In genomic region chr20:13819885-13820645, GRCh38 we compare ENCODE assay signal across 8 cellular contexts. TPM values are rescaled to one million over a fixed set of nuclear protein-coding genes. Genes with fewer than 3 reads are reported as not detected.
A peak's percentile ranks its signal among the peaks of the same experiment; 100 is the strongest.
DNase-seq lines count a peak whose midpoint lies in the region; ATAC-seq, FAIRE-seq and TF ChIP-seq lines count a peak whose summit lies in the region.

No MANE protein-coding gene starts in this region.

- H3K27ac Mint-ChIP-seq in activated CD4-positive, alpha-beta T cell treated with anti-CD3 and anti-CD28 coated beads for 36 hours, result no peak overlapping the region
- H3K27ac Mint-ChIP-seq in astrocyte (ENCODE audit: unreplicated experiment), result no peak overlapping the region
- H3K27ac Mint-ChIP-seq in stimulated activated naive CD8-positive, alpha-beta T cell treated with anti-CD3 and anti-CD28 coated beads, Interleukin-15, amount 100 ng/mL, for 72 hours, result no peak overlapping the region

- H2AFZ ChIP-seq in astrocyte (ENCODE audit: low read depth, low read length), result no peak overlapping the region

- TF ChIP-seq CTCF in astrocyte (IDR thresholded peaks at IDR 0.05; ENCODE audit: insufficient read depth, low read depth, low read length), result peak; percentile 52

- H3K9ac ChIP-seq in astrocyte (ENCODE audit: low read length), result no peak overlapping the region

- H3K4me1 ChIP-seq in astrocyte (ENCODE audit: insufficient read depth, low read length), result no peaks in the 10 kb centered on the region

- ATAC-seq in activated CD4-positive, alpha-beta T cell treated with anti-CD3 and anti-CD28 coated beads for 36 hours, result peak; percentile 67
- peak; percentile 77 for ATAC-seq in GM21528 (IDR thresholded peaks at IDR 0.05; ENCODE audit: low FRiP score, unreplicated experiment)
- peak; percentile 79 for ATAC-seq in stimulated activated naive CD8-positive, alpha-beta T cell treated with anti-CD3 and anti-CD28 coated beads, Interleukin-15, amount 100 ng/mL, for 72 hours

- intact Hi-C loops in activated CD4-positive, alpha-beta T cell treated with anti-CD3 and anti-CD28 coated beads for 36 hours (cut with DNase I, micrococcal nuclease), result loop anchor here (1.0 to 10.0 kb wide), 2 partner anchors 125 to 235 kb away; no protein-coding TSS in a partner anchor

- H3K27ac ChIP-seq in astrocyte (ENCODE audit: low read depth, low read length), result no peak overlapping the region

- H3K9me3 Mint-ChIP-seq in activated CD4-positive, alpha-beta T cell treated with anti-CD3 and anti-CD28 coated beads for 36 hours (ENCODE audit: low read depth), result no peaks in the 10 kb centered on the region
- H3K9me3 Mint-ChIP-seq in astrocyte (ENCODE audit: unreplicated experiment), result no peaks in the 10 kb centered on the region
- no peaks in the 10 kb centered on the region for H3K9me3 Mint-ChIP-seq in stimulated activated naive CD8-positive, alpha-beta T cell treated with anti-CD3 and anti-CD28 coated beads, Interleukin-15, amount 100 ng/mL, for 72 hours

- H3K36me3 ChIP-seq in astrocyte (ENCODE audit: insufficient read depth, low read length), result peaks cover 8% of the 10 kb centered on the region

- H3K27me3 Mint-ChIP-seq in activated CD4-positive, alpha-beta T cell treated with anti-CD3 and anti-CD28 coated beads for 36 hours, result no peaks in the 10 kb centered on the region
- no peaks in the 10 kb centered on the region for H3K27me3 Mint-ChIP-seq in astrocyte (ENCODE audit: low read depth, unreplicated experiment)
- no peaks in the 10 kb centered on the region for H3K27me3 Mint-ChIP-seq in stimulated activated naive CD8-positive, alpha-beta T cell treated with anti-CD3 and anti-CD28 coated beads, Interleukin-15, amount 100 ng/mL, for 72 hours

- CTCF ChIA-PET in activated CD4-positive, alpha-beta T cell treated with anti-CD3 and anti-CD28 coated beads for 36 hours (lab: Charles Lee), result interaction anchor here (0.7 to 3.4 kb wide), 13 partner anchors 10 to 704 kb away, joined by 3 to 19 read pairs (median 4); partner anchors contain the start of genes ESF1 and NDUFAF5

- no peaks in the 10 kb centered on the region for H3K27me3 ChIP-seq in astrocyte (ENCODE audit: insufficient read depth, low read length)

- no peak overlapping the region for H3K4me3 Mint-ChIP-seq in activated CD4-positive, alpha-beta T cell treated with anti-CD3 and anti-CD28 coated beads for 36 hours
- H3K4me3 Mint-ChIP-seq in astrocyte (ENCODE audit: unreplicated experiment), result no peak overlapping the region
- no peak overlapping the region for H3K4me3 Mint-ChIP-seq in stimulated activated naive CD8-positive, alpha-beta T cell treated with anti-CD3 and anti-CD28 coated beads, Interleukin-15, amount 100 ng/mL, for 72 hours

- no peaks in the 10 kb centered on the region for H3K79me2 ChIP-seq in astrocyte (ENCODE audit: insufficient read depth, low read length)

- H3K4me3 ChIP-seq in astrocyte (ENCODE audit: insufficient read depth, low read depth, low read length), result no peak overlapping the region

- peaks cover 24% of the 10 kb centered on the region for H3K36me3 Mint-ChIP-seq in activated CD4-positive, alpha-beta T cell treated with anti-CD3 and anti-CD28 coated beads for 36 hours (ENCODE audit: low read depth)
- peaks cover 2% of the 10 kb centered on the region for H3K36me3 Mint-ChIP-seq in astrocyte (ENCODE audit: low read depth, unreplicated experiment)

- POLR2A ChIA-PET in activated CD4-positive, alpha-beta T cell treated with anti-CD3 and anti-CD28 coated beads for 36 hours (lab: Charles Lee), result no interaction called here

- H3K9me3 ChIP-seq in astrocyte (ENCODE audit: insufficient read depth, low read depth, low read length), result no peaks in the 10 kb centered on the region

- no peak for FAIRE-seq in astrocyte (lab: Jason Lieb, UNC)

- peak; percentile 28 for DNase-seq in activated CD4-positive, alpha-beta T cell treated with anti-CD3 and anti-CD28 coated beads for 36 hours
- no peak for DNase-seq in activated CD4-positive, alpha-beta T cell treated with anti-CD3 and anti-CD28 coated beads for 1 hour
- DNase-seq in HS-27A (ENCODE audit: low read depth), result peak; percentile 24
- DNase-seq in NCI-H82 (lab: John Stamatoyannopoulos, UW), result peak; percentile 78
- peak; percentile 29 for DNase-seq in astrocyte (ENCODE audit: low read depth)
- DNase-seq in iPS DF 4.7 (ENCODE audit: extremely low read depth, low spot score), result peak; percentile 14
- DNase-seq in stimulated activated naive CD8-positive, alpha-beta T cell treated with anti-CD3 and anti-CD28 coated beads, Interleukin-15, amount 100 ng/mL, for 72 hours, result peak; percentile 8 to 13

- peaks cover 26% of the 10 kb centered on the region for H3K4me1 Mint-ChIP-seq in activated CD4-positive, alpha-beta T cell treated with anti-CD3 and anti-CD28 coated beads for 36 hours
- peaks cover 3% of the 10 kb centered on the region for H3K4me1 Mint-ChIP-seq in astrocyte (ENCODE audit: low read depth, unreplicated experiment)
- peaks cover 30% of the 10 kb centered on the region for H3K4me1 Mint-ChIP-seq in stimulated activated naive CD8-positive, alpha-beta T cell treated with anti-CD3 and anti-CD28 coated beads, Interleukin-15, amount 100 ng/mL, for 72 hours

- no peaks in the 10 kb centered on the region for H4K20me1 ChIP-seq in astrocyte (ENCODE audit: insufficient read depth, low read length)

- H3K4me2 ChIP-seq in astrocyte (ENCODE audit: low read length), result no peak overlapping the region

RNA-seq across cellular contexts. Expression of gene NDUFAF5, which starts 35.2 kb away (rescaled TPM):
- 10 to 100 TPM; 22.0 to 24.3 TPM for total RNA-seq in activated CD4-positive, alpha-beta T cell treated with anti-CD3 and anti-CD28 coated beads for 36 hours
- total RNA-seq in astrocyte, result 27.3 and 31.6 TPM in 2 replicates

RNA-seq across cellular contexts. Expression of gene ESF1, which starts 35.3 kb away (rescaled TPM):
- 10 to 100 TPM; 22.0 to 23.1 TPM for total RNA-seq in activated CD4-positive, alpha-beta T cell treated with anti-CD3 and anti-CD28 coated beads for 36 hours
- 13.9 and 14.0 TPM in 2 replicates for total RNA-seq in astrocyte
